Comparison of ENCODE assay signal across 24 cellular contexts in genomic region chr14:23172096-23172495, GRCh38. TPM values are rescaled to one million over a fixed set of nuclear protein-coding genes. Genes with fewer than 3 reads are reported as not detected.
DNase-seq lines count a peak whose midpoint lies in the region; ATAC-seq, FAIRE-seq and TF ChIP-seq lines count a peak whose summit lies in the region.
"Had no signal": no experiment of that assay in that cellular context is flagged by ENCODE, and none has a peak within 500 bp of the region (broad histone marks: within the 10 kb centered on the region; RNA-seq: fewer than 3 reads in every experiment).

No MANE protein-coding gene starts in this region.

- H2AFZ ChIP-seq in H9 (ENCODE audit: low read length) (no peak overlapping the region), K562 (ENCODE audit: low read depth, low read length) (0 out of 2 replicates have a peak overlapping the region, but pooled peaks have one; percentile 27)
- H2AFZ ChIP-seq: GM23338 had no signal

- H3T11ph ChIP-seq in H9 (ENCODE audit: low read length) = no peak overlapping the region

- no peak overlapping the region for H2BK20ac ChIP-seq in H9 (ENCODE audit: low read depth, low read length, poor library complexity, severe bottlenecking)

- H4K20me1 ChIP-seq in H9 (ENCODE audit: control insufficient read depth, insufficient read depth, insufficient read length) = no peaks in the 10 kb centered on the region
- H4K20me1 ChIP-seq in K562 (replicated peaks; ENCODE audit: control insufficient read depth, insufficient read depth, low read length) = no peaks in the 10 kb centered on the region

- H3K27ac ChIP-seq in H9 (ENCODE audit: insufficient read length, low read depth, low read length) = no peak overlapping the region
- H3K27ac ChIP-seq in K562 (ENCODE audit: extremely low read depth, low read depth, low read length) = no peak overlapping the region
- H3K27ac ChIP-seq in foreskin keratinocyte = peak overlapping the region; percentile 89
- H3K27ac ChIP-seq in Peyer's patch = peak overlapping the region in 1 of 4 donors; percentile 2
- H3K27ac ChIP-seq: A549, C4-2B, HL-60 had no signal

- H3K9me3 ChIP-seq in H9 (ENCODE audit: control insufficient read depth, low read depth, low read length) (no peaks in the 10 kb centered on the region), K562 (replicated peaks; ENCODE audit: control insufficient read depth, insufficient read depth, low read depth, low read length) (no peaks in the 10 kb centered on the region), Peyer's patch (no peaks in the 10 kb centered on the region)
- H3K9me3 ChIP-seq: A549, MG63 had no signal

- H3K36me3 Mint-ChIP-seq in H9 (ENCODE audit: insufficient read depth in 1 of 3, low read depth in 3 of 3) (peaks cover 10 to 25% (median 15%) of the 10 kb centered on the region in 3 experiments; a peak in 6 of 7 replicates), progenitor cell of endocrine pancreas (ENCODE audit: insufficient read depth) (no peaks in the 10 kb centered on the region)

- no peak overlapping the region for H3K23ac ChIP-seq in H9 (ENCODE audit: insufficient read length, low read depth, low read length)

- ATAC-seq in K562 = no peak
- peak; percentile 74 for ATAC-seq in foreskin keratinocyte
- ATAC-seq in GM21526 (IDR thresholded peaks at IDR 0.05; ENCODE audit: low FRiP score, unreplicated experiment) = no peak
- ATAC-seq: A549, GM23338, PC-3, Right ventricle myocardium inferior had no signal

- H3K79me2 ChIP-seq in H9 (ENCODE audit: insufficient read depth, low read length) (peaks cover 7% of the 10 kb centered on the region; the same call in 1 of the 2 replicates), K562 (ENCODE audit: control insufficient read depth, insufficient read depth, low read length) (no peaks in the 10 kb centered on the region)

- H4K91ac ChIP-seq in H9 (ENCODE audit: insufficient read length, low read depth, low read length) = no peak overlapping the region

- no peaks in the 10 kb centered on the region for H3K9me1 ChIP-seq in K562 (ENCODE audit: control insufficient read depth, insufficient read depth, low read length)

- no peak overlapping the region for H4K5ac ChIP-seq in H9 (ENCODE audit: insufficient read length, low read depth, low read length)

- TF ChIP-seq EP300 in K562 (IDR thresholded peaks at IDR 0.05; ENCODE audit: low read length) = no peak

- in situ Hi-C loops in K562 (cut with MboI) = no loop called here

- TF ChIP-seq CTCF in H9 (conservative IDR thresholded peaks at IDR 0.05) = no peak
- no peak for TF ChIP-seq CTCF in K562 (IDR thresholded peaks at IDR 0.05 in 2 of 3, conservative IDR thresholded peaks at IDR 0.05 in 1 of 3; ENCODE audit: insufficient read depth in 2 of 3, low read depth in 1 of 3, low read length in 3 of 3)
- TF ChIP-seq CTCF in foreskin keratinocyte (conservative IDR thresholded peaks at IDR 0.05) = no peak
- TF ChIP-seq CTCF in progenitor cell of endocrine pancreas (IDR thresholded peaks at IDR 0.05; ENCODE audit: unreplicated experiment) = no peak
- no peak for TF ChIP-seq CTCF in Peyer's patch (IDR thresholded peaks at IDR 0.05)

- H3K56ac ChIP-seq in H9 (ENCODE audit: insufficient read length, low read depth, low read length) = no peak overlapping the region

- no peaks in the 10 kb centered on the region for H3K23me2 ChIP-seq in H9 (ENCODE audit: insufficient read length, low read depth, low read length, poor library complexity, severe bottlenecking)

- no peak for FAIRE-seq in K562 (lab: Jason Lieb, UNC)
- FAIRE-seq: A549, G401.6, GM12892, GM19239 had no signal

- H3K18ac ChIP-seq in H9 (ENCODE audit: insufficient read length, low read depth, low read length) = no peak overlapping the region

- intact Hi-C loops in K562 (cut with micrococcal nuclease) = no loop called here
- intact Hi-C loops in cardiac septum (cut with DNase I) = no loop called here

- BruUV-seq in K562 (replicated peaks; lab: Mats Ljungman, UMichigan) = no TSS peak

- CTCF ChIA-PET in K562 (lab: Yijun Ruan, JAX; ENCODE audit: low intra/inter-chr PET ratio) = no interaction called here

- H2BK15ac ChIP-seq in H9 (ENCODE audit: low read depth, low read length) = no peak overlapping the region

- peaks cover 2% of the 10 kb centered on the region for H3K79me1 ChIP-seq in H9 (ENCODE audit: insufficient read depth, low read depth, low read length, poor library complexity, severe bottlenecking)

- H2AK5ac ChIP-seq in H9 (ENCODE audit: insufficient read length, low read length) = no peak overlapping the region

- POLR2A ChIA-PET in K562 (lab: Yijun Ruan, JAX) = no interaction called here

- H2BK5ac ChIP-seq in H9 (ENCODE audit: insufficient read length, low read length) = no peak overlapping the region

- H3K4me2 ChIP-seq in H9 (ENCODE audit: insufficient read depth, insufficient read length, low read length) (no peak overlapping the region), K562 (ENCODE audit: insufficient read depth, low read length) (no peak overlapping the region)
- H3K4me2 ChIP-seq: A549, GM23338 had no signal

- H3K4me1 Mint-ChIP-seq in H9 (peaks cover 34 to 42% of the 10 kb centered on the region in 2 experiments), progenitor cell of endocrine pancreas (ENCODE audit: low read depth) (peaks cover 15% of the 10 kb centered on the region)

- peaks cover 7% of the 10 kb centered on the region; the same call in 1 of the 2 replicates for H3K4me1 ChIP-seq in H9 (ENCODE audit: insufficient read depth, low read length)
- peaks cover 8 to 24% of the 10 kb centered on the region in 2 experiments; a peak in 4 of 5 replicates for H3K4me1 ChIP-seq in K562 (replicated peaks in 1 of 2; ENCODE audit: control insufficient read depth in 2 of 2, insufficient read depth in 2 of 2, low read length in 2 of 2)
- H3K4me1 ChIP-seq in foreskin keratinocyte = peaks cover 31% of the 10 kb centered on the region
- H3K4me1 ChIP-seq in Peyer's patch = peaks cover 0 to 16% (median 2%) of the 10 kb centered on the region in 4 donors

- H3K4me3 ChIP-seq in K562 = no peak overlapping the region
- no peak overlapping the region for H3K4me3 ChIP-seq in Peyer's patch
- H3K4me3 ChIP-seq: A549, GM23338, MG63 had no signal

- no peaks in the 10 kb centered on the region; the same call in 2 of the 3 replicates for H3K36me3 ChIP-seq in K562 (ENCODE audit: control insufficient read depth, insufficient read depth, low read length)
- H3K36me3 ChIP-seq in Peyer's patch = no peaks in the 10 kb centered on the region
- H3K36me3 ChIP-seq: MG63 had no signal

- H3K9me3 Mint-ChIP-seq in H9 (no peaks in the 10 kb centered on the region), progenitor cell of endocrine pancreas (ENCODE audit: low read depth) (no peaks in the 10 kb centered on the region)
- H3K9me3 Mint-ChIP-seq: GM23338 had no signal

- no CpG with 5 or more reads among the region's 5 CpGs for WGBS in H9 (ENCODE audit: extremely low coverage, insufficient read length, low lambda C conversion rate)
- 77% methylated on average over 5 of the region's 5 CpGs for WGBS in K562 (ENCODE audit: insufficient coverage, low coverage, missing lambda C conversion rate)

- H4K8ac ChIP-seq in H9 (replicated peaks; ENCODE audit: insufficient read length, low read depth, low read length) = no peak overlapping the region

- no peak overlapping the region for H2BK120ac ChIP-seq in H9 (ENCODE audit: low read depth, low read length, poor library complexity, severe bottlenecking)

- H3K4ac ChIP-seq in H9 (ENCODE audit: low read depth, low read length) = no peak overlapping the region

- no peak for DNase-seq in H9
- DNase-seq in K562 (ENCODE audit: extremely low read depth in 1 of 4, low spot score in 3 of 4) = no peak
- peak; percentile 57 to 77 for DNase-seq in foreskin keratinocyte
- DNase-seq in progenitor cell of endocrine pancreas (ENCODE audit: low spot score, unreplicated experiment) = no peak
- DNase-seq in cardiac septum (ENCODE audit: low spot score) = no peak
- no peak for DNase-seq in stimulated activated CD4-positive, alpha-beta T cell treated with anti-CD3 and anti-CD28 coated beads, Interleukin-2, amount 100 ng/mL, for 48 hours
- DNase-seq in Peyer's patch = no peak
- DNase-seq: DMS79 treated with DMSO at 0.1 percent for 48 hours, KG1, MG63, NCI-H1092 treated with DMSO at 0.1 percent for 48 hours, NCI-H1694, NCI-H2107, NCI-H345, PC-3 had no signal

- H3K27me3 ChIP-seq in H9 (ENCODE audit: insufficient read depth, low read length) = no peaks in the 10 kb centered on the region
- no peaks in the 10 kb centered on the region for H3K27me3 ChIP-seq in K562 (ENCODE audit: control insufficient read depth in 2 of 2, insufficient read depth in 2 of 2, low read length in 2 of 2)
- H3K27me3 ChIP-seq in foreskin keratinocyte = no peaks in the 10 kb centered on the region
- H3K27me3 ChIP-seq in Peyer's patch = no peaks in the 10 kb centered on the region
- H3K27me3 ChIP-seq: MG63 had no signal

- H3K27me3 Mint-ChIP-seq in H9 (ENCODE audit: low read depth) (no peaks in the 10 kb centered on the region), progenitor cell of endocrine pancreas (no peaks in the 10 kb centered on the region)

- no peak for TF ChIP-seq RAD21 in K562 (CRISPR knock-in tag; conservative IDR thresholded peaks at IDR 0.05 in 1 of 2, IDR thresholded peaks at IDR 0.05 in 1 of 2)

- H3K27ac Mint-ChIP-seq in H9 (peak overlapping the region in 2 of 3 experiments; percentile 4 to 33; a peak in 1 of 7 replicates), progenitor cell of endocrine pancreas (peak overlapping the region; percentile 7)
- H3K27ac Mint-ChIP-seq: GM23338 had no signal

- TF ChIP-seq POLR2A in K562 (conservative IDR thresholded peaks at IDR 0.05) = no peak
- no peak for TF ChIP-seq POLR2A in Peyer's patch (IDR thresholded peaks at IDR 0.05)

- H3K4me3 Mint-ChIP-seq in H9 (no peak overlapping the region), progenitor cell of endocrine pancreas (ENCODE audit: low read depth) (no peak overlapping the region)
- H3K4me3 Mint-ChIP-seq: GM23338 had no signal

- H3K9ac ChIP-seq in H9 (ENCODE audit: extremely low read depth, insufficient read length, low read length) = no peak overlapping the region
- H3K9ac ChIP-seq in K562 (ENCODE audit: insufficient read depth in 1 of 2, low read depth in 2 of 2, low read length in 2 of 2) = no peak overlapping the region

- no peak overlapping the region for H2BK12ac ChIP-seq in H9 (ENCODE audit: insufficient read length, low read depth, low read length)

- H3K14ac ChIP-seq in H9 (ENCODE audit: insufficient read depth, low read length) = no peak overlapping the region

RNA-seq across cellular contexts. Expression of gene SLC7A8, which starts 11.4 kb away (rescaled TPM):
- total RNA-seq in H9 (2021) (77.9 and 84.5 TPM in 2 replicates), K562 (2014; rRNA removed) (5.3 and 6.0 TPM in 2 replicates), K562 (2014; rRNA removed; fragmentation: Illumina TruSeq; extraction: Trizol) (3.5 and 4.0 TPM in 2 replicates), K562 (2015; rRNA removed; fragmentation: Illumina TruSeq; extraction: Trizol) (3.4 and 4.5 TPM in 2 replicates), K562 (2021) (19.6 and 21.6 TPM in 2 replicates), foreskin keratinocyte (73.2 TPM in 2 replicates), progenitor cell of endocrine pancreas (28.3 and 30.9 TPM in 2 replicates), cardiac septum (4.4 TPM), Peyer's patch (10 to 100 TPM; 21.8 to 56.9 (median 35.0) TPM)
- 10.1 and 17.6 TPM in 2 replicates for total RNA-seq in K562 (2011; cell fraction: chromatin; rRNA removed; ENCODE audit: low replicate concordance)
- total RNA-seq in K562 (2011; cell fraction: nucleolus; rRNA removed) = 12.9 and 14.5 TPM in 2 replicates
- 24.6 and 30.7 TPM in 2 replicates for total RNA-seq in K562 (2011; cell fraction: nucleoplasm; rRNA removed)
- polyA plus RNA-seq in K562 (2011; rRNA removed) (19.3 and 42.6 TPM in 2 replicates), K562 (2014; fragmentation: Illumina TruSeq; extraction: Trizol) (30.1 and 33.0 TPM in 2 replicates), K562 (2014; fragmentation: Nextera tagmentation; extraction: Ambion mirVana) (1 to 10 TPM; 2.0 to 2.3 TPM), K562 (2014; rRNA removed) (10.1 and 10.6 TPM in 2 replicates), foreskin keratinocyte (52.7 and 56.7 TPM in 2 replicates)
- 26.8 and 32.0 TPM in 2 replicates for polyA plus RNA-seq in K562 (2011; cell fraction: cytosol; rRNA removed)
- polyA plus RNA-seq in K562 (2011; cell fraction: nucleus; rRNA removed) = 17.7 and 21.6 TPM in 2 replicates
- 16.4 and 25.4 TPM in 2 replicates for polyA plus RNA-seq in K562 (2012)
- 10.9 and 16.5 TPM in 2 replicates for polyA minus RNA-seq in K562 (2011; rRNA and poly(A)+ RNA removed)
- polyA minus RNA-seq in K562 (2011; cell fraction: cytosol; rRNA and poly(A)+ RNA removed) = 22.9 and 23.3 TPM in 2 replicates
- 4.4 and 9.4 TPM in 2 replicates for polyA minus RNA-seq in K562 (2011; cell fraction: nucleus; rRNA and poly(A)+ RNA removed)

RNA-seq across cellular contexts. Expression of gene CEBPE, which starts 53.0 kb away (rescaled TPM):
- total RNA-seq in H9 (2021) (not detected in 2 replicates), K562 (2014; rRNA removed) (0.09 TPM in 1 of 2 replicates, not detected in the other), K562 (2014; rRNA removed; fragmentation: Illumina TruSeq; extraction: Trizol) (not detected in 2 replicates), K562 (2015; rRNA removed; fragmentation: Illumina TruSeq; extraction: Trizol) (not detected in 2 replicates), K562 (2021) (0.13 and 0.16 TPM in 2 replicates), foreskin keratinocyte (not detected in 2 replicates), progenitor cell of endocrine pancreas (not detected in 2 replicates), cardiac septum (not detected), Peyer's patch (not detected)
- not detected in 2 replicates for total RNA-seq in K562 (2011; cell fraction: chromatin; rRNA removed; ENCODE audit: low replicate concordance)
- not detected in 2 replicates for total RNA-seq in K562 (2011; cell fraction: nucleolus; rRNA removed)
- total RNA-seq in K562 (2011; cell fraction: nucleoplasm; rRNA removed) = not detected in 2 replicates
- polyA plus RNA-seq in K562 (2011; rRNA removed) (0.09 TPM in 1 of 2 replicates, not detected in the other), K562 (2014; fragmentation: Illumina TruSeq; extraction: Trizol) (not detected in 2 replicates), K562 (2014; fragmentation: Nextera tagmentation; extraction: Ambion mirVana) (not detected), K562 (2014; rRNA removed) (0.12 and 0.15 TPM in 2 replicates), foreskin keratinocyte (not detected in 2 replicates)
- 0.09 and 0.12 TPM in 2 replicates for polyA plus RNA-seq in K562 (2011; cell fraction: cytosol; rRNA removed)
- not detected in 2 replicates for polyA plus RNA-seq in K562 (2011; cell fraction: nucleus; rRNA removed)
- polyA plus RNA-seq in K562 (2012) = 0.18 TPM in 1 of 2 replicates, not detected in the other
- polyA minus RNA-seq in K562 (2011; rRNA and poly(A)+ RNA removed) = not detected in 2 replicates
- polyA minus RNA-seq in K562 (2011; cell fraction: cytosol; rRNA and poly(A)+ RNA removed) = not detected in 2 replicates
- not detected in 2 replicates for polyA minus RNA-seq in K562 (2011; cell fraction: nucleus; rRNA and poly(A)+ RNA removed)
- total RNA-seq: GM23338, PC-3, Right ventricle myocardium inferior had no signal
- polyA plus RNA-seq: GM23338 had no signal

Comparison
In these comparisons a context has a peak if more than half of its experiments do, and no peak if none do; other contexts are left out.
1. DNase-seq: peak in foreskin keratinocyte (2 of 2); none in H9 (single experiment), K562 (0 of 4), progenitor cell of endocrine pancreas (single experiment), cardiac septum (single experiment), stimulated activated CD4-positive, alpha-beta T cell treated with anti-CD3 and anti-CD28 coated beads, Interleukin-2, amount 100 ng/mL, for 48 hours (0 of 2) and Peyer's patch (0 of 3).